19 cellular contexts compared by ENCODE assay signal in the genomic region with DNA sequence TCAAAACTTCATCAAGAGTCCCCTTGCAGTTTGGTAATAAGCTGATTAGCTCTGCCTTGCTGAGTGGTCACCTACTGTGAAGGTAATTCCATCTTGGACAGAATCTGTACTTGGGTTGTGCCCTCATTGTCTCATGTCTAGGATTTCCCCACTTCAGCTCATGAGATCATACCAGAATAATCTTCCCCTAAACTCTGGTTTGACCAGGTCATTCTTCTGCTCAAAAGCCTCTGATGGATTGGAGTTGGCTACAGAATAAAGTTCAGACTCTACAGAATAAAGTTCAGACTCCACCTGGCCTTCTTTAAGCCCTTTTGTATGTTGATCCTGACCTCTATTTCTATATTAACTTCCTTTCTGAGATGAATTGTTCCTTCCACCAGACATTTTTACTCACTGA. TPM values are rescaled to one million over a fixed set of nuclear protein-coding genes. Genes with fewer than 3 reads are reported as not detected.
DNase-seq lines count a peak whose midpoint lies in the region; ATAC-seq, FAIRE-seq and TF ChIP-seq lines count a peak whose summit lies in the region.
"Had no signal": no experiment of that assay in that cellular context is flagged by ENCODE, and none has a peak within 500 bp of the region (broad histone marks: within the 10 kb centered on the region; RNA-seq: fewer than 3 reads in every experiment).

No MANE protein-coding gene starts in this region.

- no peak overlapping the region for H3K27ac Mint-ChIP-seq in stimulated activated memory B cell treated with anti-CD40 and anti-IgM and Interleukin-4, amounts not matched to agents 10 μg/mL and 1 μg/mL and 100 μg/mL, for 72 hours
- H3K27ac Mint-ChIP-seq: IgD-negative memory B cell had no signal

- H3F3A ChIP-seq in SK-N-SH (replicated peaks; ENCODE audit: insufficient read depth) = no peaks in the 10 kb centered on the region

- H2AFZ ChIP-seq in SK-N-SH (ENCODE audit: low read depth) = peak overlapping the region; percentile 63
- H2AFZ ChIP-seq: PC-9 had no signal

- ATAC-seq in SK-N-SH treated with all-trans-retinoic acid at 6 μM for 48 hours (no peak), upper lobe of right lung (no peak)
- ATAC-seq in stimulated activated memory B cell treated with anti-CD40 and anti-IgM and Interleukin-4, amounts not matched to agents 10 μg/mL and 1 μg/mL and 100 μg/mL, for 72 hours = no peak

- H3K27me3 Mint-ChIP-seq in stimulated activated memory B cell treated with anti-CD40 and anti-IgM and Interleukin-4, amounts not matched to agents 10 μg/mL and 1 μg/mL and 100 μg/mL, for 72 hours = peaks cover 45% of the 10 kb centered on the region

- POLR2A ChIA-PET in SK-N-SH (lab: Yijun Ruan, JAX) = no interaction called here

- intact Hi-C loops in upper lobe of right lung (cut with DNase I) = no loop called here

- FAIRE-seq in bronchial epithelial cell (lab: Jason Lieb, UNC) = no peak
- FAIRE-seq: GM12892 had no signal

- H3K4me2 ChIP-seq in SK-N-SH = peak overlapping the region; percentile 21; the same call in 1 of the 2 replicates

- TF ChIP-seq CTCF in SK-N-SH (IDR thresholded peaks at IDR 0.05) = no peak
- no peak for TF ChIP-seq CTCF in bronchial epithelial cell (IDR thresholded peaks at IDR 0.05; ENCODE audit: insufficient read depth, low read length, severe bottlenecking)
- TF ChIP-seq CTCF in fibroblast of villous mesenchyme (IDR thresholded peaks at IDR 0.05; ENCODE audit: insufficient read depth, low read depth, low read length) = no peak
- TF ChIP-seq CTCF in upper lobe of right lung (IDR thresholded peaks at IDR 0.05) = no peak
- TF ChIP-seq CTCF in GM10266 (IDR thresholded peaks at IDR 0.05; ENCODE audit: control insufficient read depth, insufficient read depth, low read depth, missing control alignments) = no peak

- H3K9ac ChIP-seq in SK-N-SH = no peak overlapping the region

- H3K36me3 ChIP-seq in SK-N-SH (replicated peaks in 1 of 2; ENCODE audit: control insufficient read depth in 1 of 2, insufficient read depth in 2 of 2, low read length in 1 of 2) (no peaks in the 10 kb centered on the region), bronchial epithelial cell (ENCODE audit: control insufficient read depth, insufficient read depth, low read length) (no peaks in the 10 kb centered on the region), upper lobe of right lung (no peaks in the 10 kb centered on the region)
- H3K36me3 ChIP-seq: SJSA1 had no signal

- H3K4me3 ChIP-seq in SK-N-SH (ENCODE audit: low read depth in 2 of 2, low read length in 1 of 2) (no peak overlapping the region), bronchial epithelial cell (ENCODE audit: low read depth, low read length) (no peak overlapping the region), fibroblast of villous mesenchyme (ENCODE audit: low read depth, low read length) (no peak overlapping the region), upper lobe of right lung (no peak overlapping the region)
- H3K4me3 ChIP-seq: PC-9, SJSA1 had no signal

- TF ChIP-seq EP300 in SK-N-SH (IDR thresholded peaks at IDR 0.05; ENCODE audit: borderline replicate concordance in 1 of 2, low read depth in 1 of 2, low read length in 1 of 2) = no peak

- H3K27me3 ChIP-seq in SK-N-SH (ENCODE audit: insufficient read depth) (no peaks in the 10 kb centered on the region), bronchial epithelial cell (ENCODE audit: control insufficient read depth, insufficient read depth, low read length) (no peaks in the 10 kb centered on the region), upper lobe of right lung (no peaks in the 10 kb centered on the region)
- H3K27me3 ChIP-seq: SJSA1 had no signal

- no peaks in the 10 kb centered on the region for H3K36me3 Mint-ChIP-seq in stimulated activated memory B cell treated with anti-CD40 and anti-IgM and Interleukin-4, amounts not matched to agents 10 μg/mL and 1 μg/mL and 100 μg/mL, for 72 hours
- H3K36me3 Mint-ChIP-seq: IgD-negative memory B cell had no signal

- H3K4me1 ChIP-seq in SK-N-SH (ENCODE audit: control insufficient read depth in 1 of 2, insufficient read depth in 2 of 2, low read depth in 1 of 2, low read length in 1 of 2) (peaks cover 0 to 6% of the 10 kb centered on the region in 2 experiments; a peak in 2 of 4 replicates), upper lobe of right lung (no peaks in the 10 kb centered on the region)

- no peaks in the 10 kb centered on the region for H3K79me2 ChIP-seq in SK-N-SH (ENCODE audit: insufficient read depth)

- CTCF ChIA-PET in SK-N-SH (lab: Yijun Ruan, JAX) = interaction anchor here (1.4 kb wide), 1 partner anchor 14 kb away, joined by 3 read pairs; no protein-coding TSS in a partner anchor

- H3K27ac ChIP-seq in SK-N-SH (ENCODE audit: low read depth in 2 of 2, low read length in 1 of 2) (peak overlapping the region in 1 of 2 experiments; percentile 15; a peak in 1 of 4 replicates), upper lobe of right lung (no peak overlapping the region)
- H3K27ac ChIP-seq: C4-2B, PC-9, SJSA1 had no signal

- no peak for TF ChIP-seq RAD21 in SK-N-SH (IDR thresholded peaks at IDR 0.05; ENCODE audit: low read length)

- no peaks in the 10 kb centered on the region for H3K9me2 ChIP-seq in SK-N-SH

- H4K20me1 ChIP-seq in SK-N-SH (ENCODE audit: insufficient read depth) = no peaks in the 10 kb centered on the region

- no peak overlapping the region for H3K4me3 Mint-ChIP-seq in stimulated activated memory B cell treated with anti-CD40 and anti-IgM and Interleukin-4, amounts not matched to agents 10 μg/mL and 1 μg/mL and 100 μg/mL, for 72 hours
- H3K4me3 Mint-ChIP-seq: IgD-negative memory B cell had no signal

- H3K9me3 Mint-ChIP-seq in stimulated activated memory B cell treated with anti-CD40 and anti-IgM and Interleukin-4, amounts not matched to agents 10 μg/mL and 1 μg/mL and 100 μg/mL, for 72 hours = no peaks in the 10 kb centered on the region
- H3K9me3 Mint-ChIP-seq: IgD-negative memory B cell had no signal

- DNase-seq in SK-N-SH (no peak), bronchial epithelial cell (ENCODE audit: low read depth) (peak; percentile 8), fibroblast of villous mesenchyme (ENCODE audit: low read depth) (peak; percentile 19), upper lobe of right lung (no peak), activated T-cell treated with anti-CD3 and anti-CD28 coated beads for 4 hours (no peak), GM10266 (ENCODE audit: extremely low spot score) (no peak)
- DNase-seq: 8988T, DMS 273 treated with DMSO at 0.1 percent for 48 hours, GF-D8, GOT3, Kasumi-1, NCI-H187 had no signal

- H3K9me3 ChIP-seq in SK-N-SH (no peaks in the 10 kb centered on the region), upper lobe of right lung (no peaks in the 10 kb centered on the region)
- H3K9me3 ChIP-seq: SJSA1 had no signal

- no peaks in the 10 kb centered on the region for H3K4me1 Mint-ChIP-seq in stimulated activated memory B cell treated with anti-CD40 and anti-IgM and Interleukin-4, amounts not matched to agents 10 μg/mL and 1 μg/mL and 100 μg/mL, for 72 hours

TF ChIP-seq in SK-N-SH, 30 proteins besides CTCF, POLR2A, EP300 and RAD21 (continues in another document):
- TF ChIP-seq ELF1 (IDR thresholded peaks at IDR 0.05) = no peak
- no peak for TF ChIP-seq JUND (IDR thresholded peaks at IDR 0.05)
- no peak for TF ChIP-seq RFX5 (IDR thresholded peaks at IDR 0.05; ENCODE audit: low read length)
- TF ChIP-seq, protein P1, sequence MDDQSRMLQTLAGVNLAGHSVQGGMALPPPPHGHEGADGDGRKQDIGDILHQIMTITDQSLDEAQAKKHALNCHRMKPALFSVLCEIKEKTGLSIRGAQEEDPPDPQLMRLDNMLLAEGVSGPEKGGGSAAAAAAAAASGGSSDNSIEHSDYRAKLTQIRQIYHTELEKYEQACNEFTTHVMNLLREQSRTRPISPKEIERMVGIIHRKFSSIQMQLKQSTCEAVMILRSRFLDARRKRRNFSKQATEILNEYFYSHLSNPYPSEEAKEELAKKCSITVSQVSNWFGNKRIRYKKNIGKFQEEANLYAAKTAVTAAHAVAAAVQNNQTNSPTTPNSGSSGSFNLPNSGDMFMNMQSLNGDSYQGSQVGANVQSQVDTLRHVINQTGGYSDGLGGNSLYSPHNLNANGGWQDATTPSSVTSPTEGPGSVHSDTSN (IDR thresholded peaks at IDR 0.05) = no peak
- no peak for TF ChIP-seq SMC3 (IDR thresholded peaks at IDR 0.05; ENCODE audit: low read depth, low read length)
- no peak for TF ChIP-seq FOXM1 (IDR thresholded peaks at IDR 0.05; ENCODE audit: low read depth)
- TF ChIP-seq GATA2 (CRISPR knock-in tag; IDR thresholded peaks at IDR 0.05) = no peak
- TF ChIP-seq NFIC (IDR thresholded peaks at IDR 0.05; ENCODE audit: borderline replicate concordance) = no peak
- no peak for TF ChIP-seq CHD2 (IDR thresholded peaks at IDR 0.05; ENCODE audit: low read length, partially characterized antibody)
- no peak for TF ChIP-seq TCF12 (IDR thresholded peaks at IDR 0.05)

TF ChIP-seq in SK-N-SH treated with all-trans-retinoic acid at 6 μM for 48 hours, 23 proteins besides CTCF, POLR2A, EP300 and RAD21:
- TF ChIP-seq BACH2 (CRISPR knock-in tag; IDR thresholded peaks at IDR 0.05; ENCODE audit: borderline replicate concordance) = no peak

RNA-seq across cellular contexts. Expression of gene GLCE, which starts 6.4 kb away (rescaled TPM):
- 19.5 and 25.0 TPM in 2 replicates for polyA plus RNA-seq in SK-N-SH (2012; rRNA removed)
- 28.0 and 29.3 TPM in 2 replicates for polyA plus RNA-seq in SK-N-SH (2012; cell fraction: cytosol; rRNA removed)
- 7.7 and 17.4 TPM in 2 replicates for polyA plus RNA-seq in SK-N-SH (2012; cell fraction: nucleus; rRNA removed)
- total RNA-seq in bronchial epithelial cell (43.0 and 46.3 TPM in 2 replicates), fibroblast of villous mesenchyme (17.7 and 21.6 TPM in 2 replicates), upper lobe of right lung (23.8 TPM)

Comparison
In these comparisons a context has a peak if more than half of its experiments do, and no peak if none do; other contexts are left out.
1. DNase-seq: peak in bronchial epithelial cell (single experiment) and fibroblast of villous mesenchyme (single experiment); none in SK-N-SH (single experiment), upper lobe of right lung (single experiment), activated T-cell treated with anti-CD3 and anti-CD28 coated beads for 4 hours (single experiment) and GM10266 (single experiment).